14 cellular contexts compared by ENCODE assay signal in genomic region chr10:78277734-78278404, GRCh38.
DNase-seq lines count a peak whose midpoint lies in the region; ATAC-seq and TF ChIP-seq lines count a peak whose summit lies in the region.
"Had no signal": no experiment of that assay in that cellular context is flagged by ENCODE, and none has a peak within 500 bp of the region (broad histone marks: within the 10 kb centered on the region; RNA-seq: fewer than 3 reads in every experiment).

No MANE protein-coding gene starts in this region.

- ATAC-seq in PC-3 (peak; percentile 53), upper lobe of right lung (no peak), GM19455 (IDR thresholded peaks at IDR 0.05; ENCODE audit: unreplicated experiment) (no peak)
- ATAC-seq in activated CD8-positive, alpha-beta T cell treated with anti-CD3 and anti-CD28 coated beads for 36 hours: no peak

- peak overlapping the region; percentile 2 for H3K56ac ChIP-seq in mesendoderm (ENCODE audit: low read length)

- no peak overlapping the region for H2AFZ ChIP-seq in PC-3 (ENCODE audit: low read length)

- no peaks in the 10 kb centered on the region for H3F3A ChIP-seq in PC-3 (ENCODE audit: low read length, unreplicated experiment)

- POLR2A ChIA-PET in PC-3 (lab: Charles Lee; ENCODE audit: unreplicated experiment): no interaction called here
- POLR2A ChIA-PET in activated CD8-positive, alpha-beta T cell treated with anti-CD3 and anti-CD28 coated beads for 36 hours (lab: Charles Lee): no interaction called here

- H3K9me3 ChIP-seq in PC-3 (ENCODE audit: low read length): no peaks in the 10 kb centered on the region
- no peaks in the 10 kb centered on the region for H3K9me3 ChIP-seq in upper lobe of right lung
- H3K9me3 ChIP-seq: HAP-1 had no signal

- H3K36me3 ChIP-seq in PC-3 (ENCODE audit: low read depth, low read length) (no peaks in the 10 kb centered on the region), mesendoderm (ENCODE audit: control insufficient read depth, insufficient read depth, low read length) (no peaks in the 10 kb centered on the region), upper lobe of right lung (no peaks in the 10 kb centered on the region)
- H3K36me3 ChIP-seq: cardiac muscle cell, HAP-1 had no signal

- no peak overlapping the region for H3K27ac Mint-ChIP-seq in activated CD8-positive, alpha-beta T cell treated with anti-CD3 and anti-CD28 coated beads for 36 hours
- H3K27ac Mint-ChIP-seq: activated CD4-positive, alpha-beta memory T cell treated with anti-CD3 and anti-CD28 coated beads for 36 hours; CD4-positive, CD25-positive, alpha-beta regulatory T cell had no signal

- CTCF ChIA-PET in PC-3 (lab: Charles Lee): no interaction called here
- CTCF ChIA-PET in activated CD8-positive, alpha-beta T cell treated with anti-CD3 and anti-CD28 coated beads for 36 hours (lab: Charles Lee): no interaction called here

- no peak overlapping the region for H3K9ac ChIP-seq in PC-3 (ENCODE audit: low read length)
- H3K9ac ChIP-seq in mesendoderm (ENCODE audit: low read length): no peak overlapping the region

- H3K4me2 ChIP-seq in PC-3 (ENCODE audit: low read length): no peak overlapping the region
- H3K4me2 ChIP-seq in mesendoderm (ENCODE audit: low read length): no peak overlapping the region

- no peaks in the 10 kb centered on the region for H3K27me3 Mint-ChIP-seq in activated CD8-positive, alpha-beta T cell treated with anti-CD3 and anti-CD28 coated beads for 36 hours

- no peaks in the 10 kb centered on the region for H3K79me1 ChIP-seq in mesendoderm (ENCODE audit: low read length)

- no peak overlapping the region for H3K18ac ChIP-seq in mesendoderm (ENCODE audit: low read length)

- intact Hi-C loops in PC-3 (cut with micrococcal nuclease): no loop called here
- intact Hi-C loops in upper lobe of right lung (cut with DNase I): no loop called here
- intact Hi-C loops in activated CD8-positive, alpha-beta T cell treated with anti-CD3 and anti-CD28 coated beads for 36 hours (cut with micrococcal nuclease): no loop called here

- no peak overlapping the region for H3K23ac ChIP-seq in mesendoderm (ENCODE audit: low read length)

- H3K4me3 ChIP-seq in PC-3 (ENCODE audit: low read length) (no peak overlapping the region), mesendoderm (ENCODE audit: low read length) (no peak overlapping the region), upper lobe of right lung (no peak overlapping the region)
- H3K4me3 ChIP-seq: cardiac muscle cell, HAP-1 had no signal

- H3K4ac ChIP-seq in mesendoderm (ENCODE audit: low read depth, low read length): no peak overlapping the region

- no peaks in the 10 kb centered on the region for H3K36me3 Mint-ChIP-seq in activated CD8-positive, alpha-beta T cell treated with anti-CD3 and anti-CD28 coated beads for 36 hours (ENCODE audit: low read depth)
- H3K36me3 Mint-ChIP-seq: activated CD4-positive, alpha-beta memory T cell treated with anti-CD3 and anti-CD28 coated beads for 36 hours; CD4-positive, CD25-positive, alpha-beta regulatory T cell had no signal

- no peaks in the 10 kb centered on the region for H3K4me1 ChIP-seq in PC-3 (ENCODE audit: insufficient read depth, low read length)
- H3K4me1 ChIP-seq in mesendoderm (ENCODE audit: control insufficient read depth, low read depth, low read length): peaks cover 3% of the 10 kb centered on the region
- no peaks in the 10 kb centered on the region for H3K4me1 ChIP-seq in upper lobe of right lung
- H3K4me1 ChIP-seq: HAP-1 had no signal

- no peak overlapping the region for H2BK5ac ChIP-seq in mesendoderm (ENCODE audit: low read length)

- H4K5ac ChIP-seq in mesendoderm (ENCODE audit: low read length): no peak overlapping the region

- H4K8ac ChIP-seq in mesendoderm (ENCODE audit: low read depth, low read length): no peak overlapping the region

- H2AK5ac ChIP-seq in mesendoderm (ENCODE audit: low read length): no peak overlapping the region

- H3K9me2 ChIP-seq in PC-3 (replicated peaks; ENCODE audit: low read length): no peaks in the 10 kb centered on the region

- no peak overlapping the region for H2BK120ac ChIP-seq in mesendoderm (ENCODE audit: low read depth, low read length)

- no TSS peak for BruUV-seq in PC-3 (replicated peaks; lab: Mats Ljungman, UMichigan)

- no peaks in the 10 kb centered on the region for H3K9me3 Mint-ChIP-seq in activated CD8-positive, alpha-beta T cell treated with anti-CD3 and anti-CD28 coated beads for 36 hours
- H3K9me3 Mint-ChIP-seq: activated CD4-positive, alpha-beta memory T cell treated with anti-CD3 and anti-CD28 coated beads for 36 hours had no signal

- no peaks in the 10 kb centered on the region for H3K4me1 Mint-ChIP-seq in activated CD8-positive, alpha-beta T cell treated with anti-CD3 and anti-CD28 coated beads for 36 hours (ENCODE audit: low read depth)
- H3K4me1 Mint-ChIP-seq: CD4-positive, CD25-positive, alpha-beta regulatory T cell had no signal

- H3K79me2 ChIP-seq in PC-3 (ENCODE audit: low read length) (no peaks in the 10 kb centered on the region), mesendoderm (ENCODE audit: control insufficient read depth, insufficient read depth, low read length) (no peaks in the 10 kb centered on the region)

- H2BK15ac ChIP-seq in mesendoderm (replicated peaks; ENCODE audit: low read depth): no peak overlapping the region

- no peaks in the 10 kb centered on the region for H4K20me1 ChIP-seq in PC-3 (ENCODE audit: low read length)

- WGBS in mesendoderm (ENCODE audit: extremely low coverage, insufficient coverage, low lambda C conversion rate): no CpG with 5 or more reads among the region's 14 CpGs

- no peak overlapping the region for H3K27ac ChIP-seq in PC-3 (ENCODE audit: low read length)
- H3K27ac ChIP-seq in mesendoderm (ENCODE audit: low read depth, low read length): no peak overlapping the region
- no peak overlapping the region for H3K27ac ChIP-seq in upper lobe of right lung
- H3K27ac ChIP-seq: cardiac muscle cell had no signal

- peaks cover 78% of the 10 kb centered on the region for H3K27me3 ChIP-seq in PC-3 (ENCODE audit: low read length)
- no peaks in the 10 kb centered on the region for H3K27me3 ChIP-seq in mesendoderm (ENCODE audit: insufficient read depth, low read length, poor library complexity)
- H3K27me3 ChIP-seq in upper lobe of right lung: no peaks in the 10 kb centered on the region
- H3K27me3 ChIP-seq: cardiac muscle cell had no signal

- TF ChIP-seq CTCF in AG09319 (IDR thresholded peaks at IDR 0.05; ENCODE audit: low read depth, low read length): no peak
- TF ChIP-seq CTCF in PC-3 (conservative IDR thresholded peaks at IDR 0.05; ENCODE audit: low read depth, low read length): no peak
- TF ChIP-seq CTCF in upper lobe of right lung (IDR thresholded peaks at IDR 0.05): no peak
- no peak for TF ChIP-seq CTCF in activated CD8-positive, alpha-beta T cell treated with anti-CD3 and anti-CD28 coated beads for 36 hours (IDR thresholded peaks at IDR 0.05)

- DNase-seq in AG09319 (ENCODE audit: extremely low read depth, low read depth) (peak; percentile 46), PC-3 (peak; percentile 68), fibroblast of gingiva (ENCODE audit: low read depth) (peak; percentile 81), mesendoderm (no peak), upper lobe of right lung (no peak), T-helper 9 cell (no peak)
- DNase-seq in activated CD8-positive, alpha-beta T cell treated with anti-CD3 and anti-CD28 coated beads for 36 hours: no peak
- DNase-seq: activated CD4-positive, alpha-beta memory T cell treated with anti-CD3 and anti-CD28 coated beads for 36 hours; CD4-positive, CD25-positive, alpha-beta regulatory T cell; NCI-H2081 treated with DMSO at 0.1 percent for 48 hours; SIG-M5 had no signal

- H3K4me3 Mint-ChIP-seq in activated CD8-positive, alpha-beta T cell treated with anti-CD3 and anti-CD28 coated beads for 36 hours: no peak overlapping the region
- H3K4me3 Mint-ChIP-seq: activated CD4-positive, alpha-beta memory T cell treated with anti-CD3 and anti-CD28 coated beads for 36 hours; CD4-positive, CD25-positive, alpha-beta regulatory T cell had no signal

Comparison
In these comparisons a context has a peak if more than half of its experiments do, and no peak if none do; other contexts are left out.
1. DNase-seq: peak in AG09319 (single experiment), PC-3 (single experiment) and fibroblast of gingiva (single experiment); none in mesendoderm (single experiment), upper lobe of right lung (single experiment), activated CD8-positive, alpha-beta T cell treated with anti-CD3 and anti-CD28 coated beads for 36 hours (single experiment) and T-helper 9 cell (single experiment).